22 cellular contexts compared by ENCODE assay signal in the genomic region with DNA sequence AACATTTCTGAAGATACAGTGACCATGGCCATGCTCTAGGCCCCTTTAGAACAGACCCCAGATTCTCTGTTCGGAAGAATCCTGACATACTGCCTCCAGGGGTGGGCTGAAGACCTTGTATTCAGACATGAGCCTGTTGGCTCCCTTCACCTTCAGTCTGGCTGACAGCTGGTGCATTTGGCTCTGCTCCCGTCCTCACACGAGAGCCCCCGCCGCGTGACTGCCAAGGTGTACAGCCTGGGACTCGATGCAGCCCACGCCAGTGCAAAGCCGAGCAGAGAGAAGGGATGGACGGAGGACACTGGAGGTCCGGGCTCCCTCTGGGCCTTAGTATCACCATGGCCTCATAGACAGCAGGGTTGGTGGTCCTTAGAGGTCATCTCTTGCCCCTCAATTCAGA. TPM values are rescaled to one million over a fixed set of nuclear protein-coding genes. Genes with fewer than 3 reads are reported as not detected.
DNase-seq lines count a peak whose midpoint lies in the region; ATAC-seq lines count a peak whose summit lies in the region.
"Had no signal": no experiment of that assay in that cellular context is flagged by ENCODE, and none has a peak within 500 bp of the region (broad histone marks: within the 10 kb centered on the region; RNA-seq: fewer than 3 reads in every experiment).

No MANE protein-coding gene starts in this region.

- H3K4me1 Mint-ChIP-seq in central memory CD8-positive, alpha-beta T cell: peaks cover 53% of the 10 kb centered on the region

- no peaks in the 10 kb centered on the region for H3K27me3 Mint-ChIP-seq in central memory CD8-positive, alpha-beta T cell
- H3K27me3 Mint-ChIP-seq: T-cell had no signal

- H3K36me3 Mint-ChIP-seq in central memory CD8-positive, alpha-beta T cell (ENCODE audit: insufficient read depth): peaks cover 39% of the 10 kb centered on the region

- intact Hi-C loops in Right ventricle myocardium inferior (cut with DNase I): no loop called here
- intact Hi-C loops in left cardiac atrium (cut with DNase I): no loop called here

- no peak for DNase-seq in Right ventricle myocardium inferior (ENCODE audit: missing footprints)
- no peak for DNase-seq in left cardiac atrium
- DNase-seq in NCI-H524 (lab: John Stamatoyannopoulos, UW): peak; percentile 59 to 79
- no peak for DNase-seq in central memory CD8-positive, alpha-beta T cell (ENCODE audit: low spot score in 2 of 2)
- no peak for DNase-seq in central memory CD4-positive, alpha-beta T cell
- DNase-seq: activated naive CD4-positive, alpha-beta T cell treated with anti-CD3 and anti-CD28 coated beads for 36 hours; colonic mucosa; DMS79; heart left ventricle; left lung; MV-4-11; NCI-H2107; NCI-H526 treated with DMSO at 0.1 percent for 48 hours; psoas muscle; SHP77 treated with DMSO at 0.1 percent for 48 hours; stimulated activated CD4-positive, alpha-beta T cell treated with anti-CD3 and anti-CD28 coated beads, Interleukin-2, amount 100 ng/mL, for 24 hours; stimulated activated naive CD4-positive, alpha-beta T cell; T-cell had no signal

- peaks cover 4% of the 10 kb centered on the region for H3K9me3 Mint-ChIP-seq in central memory CD8-positive, alpha-beta T cell
- H3K9me3 Mint-ChIP-seq: neural crest cell had no signal

- peak; percentile 20 for ATAC-seq in Right ventricle myocardium inferior
- ATAC-seq in left cardiac atrium: no peak
- ATAC-seq in central memory CD8-positive, alpha-beta T cell (replicated peaks; ENCODE audit: extremely low read depth, poor library complexity, severe bottlenecking): no peak
- ATAC-seq in HG03442 (IDR thresholded peaks at IDR 0.05; ENCODE audit: unreplicated experiment): no peak
- no peak for ATAC-seq in GM18870 (IDR thresholded peaks at IDR 0.05; ENCODE audit: unreplicated experiment)
- no peak for ATAC-seq in GM21825 (IDR thresholded peaks at IDR 0.05; ENCODE audit: unreplicated experiment)
- ATAC-seq: heart left ventricle, left lung, T-cell had no signal

- H3K4me3 Mint-ChIP-seq in central memory CD8-positive, alpha-beta T cell: no peak overlapping the region
- H3K4me3 Mint-ChIP-seq: activated naive CD4-positive, alpha-beta T cell treated with anti-CD3 and anti-CD28 coated beads for 36 hours; neural crest cell; T-cell had no signal

- H3K27ac Mint-ChIP-seq in central memory CD8-positive, alpha-beta T cell (ENCODE audit: low read depth): peak overlapping the region; percentile 62
- H3K27ac Mint-ChIP-seq: activated naive CD4-positive, alpha-beta T cell treated with anti-CD3 and anti-CD28 coated beads for 36 hours had no signal

RNA-seq across cellular contexts. Expression of a gene that starts 46.9 kb away (rescaled TPM):
- total RNA-seq in Right ventricle myocardium inferior: 18.4 TPM
- total RNA-seq in left cardiac atrium: 10 to 100 TPM; 37.3 to 43.9 TPM

Comparison
In these comparisons a context has a peak if more than half of its experiments do, and no peak if none do; other contexts are left out.
1. DNase-seq: peak in NCI-H524 (2 of 2); none in Right ventricle myocardium inferior (single experiment), left cardiac atrium (single experiment), central memory CD8-positive, alpha-beta T cell (0 of 2) and central memory CD4-positive, alpha-beta T cell (single experiment).